In the genomic region with DNA sequence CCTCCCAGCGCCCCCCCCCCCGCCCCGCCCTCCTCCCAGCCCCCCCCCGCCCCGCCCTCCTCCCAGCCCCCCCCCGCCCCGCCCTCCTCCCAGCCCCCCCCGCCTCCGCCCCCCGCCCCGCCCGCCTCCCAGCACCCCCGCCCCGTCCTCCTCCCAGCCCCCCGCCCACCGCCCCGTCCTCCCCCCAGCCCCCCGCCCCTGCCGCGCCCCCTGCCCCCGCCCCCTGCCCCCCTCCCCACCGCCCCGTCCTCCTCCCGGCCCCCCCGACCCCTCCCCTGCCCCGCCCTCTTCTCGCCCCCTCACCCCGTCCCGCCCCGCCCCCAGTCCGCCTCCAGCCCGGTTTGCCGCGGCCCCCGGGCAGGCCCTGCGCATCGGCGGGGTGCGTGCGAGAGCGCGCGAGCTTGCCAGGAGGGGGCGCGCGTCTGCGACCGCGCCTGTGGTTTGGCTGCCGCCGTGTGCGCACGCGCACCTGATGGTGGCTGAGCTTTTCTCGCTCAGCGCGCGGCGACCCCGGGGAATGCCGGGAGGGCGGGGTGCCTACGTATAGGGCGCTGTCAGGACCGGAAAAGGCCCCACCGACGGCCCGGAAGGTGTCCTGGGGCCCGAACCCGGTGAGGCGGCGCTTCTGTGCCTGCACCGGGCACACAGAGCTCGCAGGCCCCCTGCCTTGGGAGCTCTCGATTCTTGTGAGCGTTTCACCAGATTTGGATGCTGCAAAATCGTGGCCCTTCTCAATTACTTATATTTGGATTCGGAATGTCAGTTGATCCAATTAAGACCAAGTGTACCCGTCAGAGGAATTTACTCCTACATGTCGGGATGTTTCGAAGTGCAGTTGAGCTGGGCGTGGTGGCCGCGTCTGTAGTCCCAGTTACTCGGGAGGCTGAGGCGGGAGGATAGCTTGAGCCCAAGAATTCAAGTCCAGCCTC, we compare ENCODE assay signal across 8 cellular contexts. TPM values are rescaled to one million over a fixed set of nuclear protein-coding genes. Genes with fewer than 3 reads are reported as not detected.
DNase-seq lines count a peak whose midpoint lies in the region; ATAC-seq and TF ChIP-seq lines count a peak whose summit lies in the region.

No MANE protein-coding gene starts in this region.

- peaks cover 4% of the 10 kb centered on the region for H4K20me1 ChIP-seq in osteoblast (ENCODE audit: insufficient read depth, low read length)

- peak; percentile 98 for DNase-seq in GM12865 (ENCODE audit: low read depth)
- peak; percentile 52 for DNase-seq in NCI-H1092 (lab: John Stamatoyannopoulos, UW)
- DNase-seq in SK-N-MC (ENCODE audit: low read depth, low spot score), result peak; percentile 63
- peak; percentile 94 for DNase-seq in glutamatergic neuron
- DNase-seq in osteoblast (ENCODE audit: insufficient read length, low spot score, missing footprints), result peak; percentile 99
- peak; percentile 96 for DNase-seq in testis

- peaks cover 21% of the 10 kb centered on the region for H3K4me1 Mint-ChIP-seq in activated naive CD4-positive, alpha-beta T cell treated with anti-CD3 and anti-CD28 coated beads, Interleukin-2, amount 50 U/mL, for 24 hours
- peaks cover 7% of the 10 kb centered on the region for H3K4me1 Mint-ChIP-seq in glutamatergic neuron (ENCODE audit: low read depth, unreplicated experiment)

- WGBS in testis, 2 donors, result 6 to 9% methylated on average over 9 to 21 of the region's 86 CpGs

- H2AFZ ChIP-seq in osteoblast (ENCODE audit: low read length), result peak overlapping the region; percentile 93

- H3K9me3 ChIP-seq in SK-N-MC (ENCODE audit: low read depth, low read length), result no peaks in the 10 kb centered on the region
- H3K9me3 ChIP-seq in osteoblast (ENCODE audit: low read depth, low read length), result no peaks in the 10 kb centered on the region
- H3K9me3 ChIP-seq in testis, result no peaks in the 10 kb centered on the region

- H3K9me3 Mint-ChIP-seq in activated naive CD4-positive, alpha-beta T cell treated with anti-CD3 and anti-CD28 coated beads, Interleukin-2, amount 50 U/mL, for 24 hours, result no peaks in the 10 kb centered on the region
- H3K9me3 Mint-ChIP-seq in glutamatergic neuron (ENCODE audit: unreplicated experiment), result peaks cover 6% of the 10 kb centered on the region

- H3K27me3 ChIP-seq in osteoblast (ENCODE audit: insufficient read depth, low read length) (peaks cover 4% of the 10 kb centered on the region), testis (no peaks in the 10 kb centered on the region)

- TF ChIP-seq POLR2A in testis (IDR thresholded peaks at IDR 0.05), result no peak

- no peaks in the 10 kb centered on the region for H3K27me3 Mint-ChIP-seq in activated naive CD4-positive, alpha-beta T cell treated with anti-CD3 and anti-CD28 coated beads, Interleukin-2, amount 50 U/mL, for 24 hours
- peaks cover 3% of the 10 kb centered on the region for H3K27me3 Mint-ChIP-seq in glutamatergic neuron (ENCODE audit: unreplicated experiment)

- peaks cover 11% of the 10 kb centered on the region for H3K79me2 ChIP-seq in osteoblast (ENCODE audit: insufficient read depth, low read length)

- H3K4me2 ChIP-seq in osteoblast (ENCODE audit: insufficient read depth, low read length), result peak overlapping the region; percentile 88

- H3K4me1 ChIP-seq in osteoblast (ENCODE audit: insufficient read depth, low read length) (peaks cover 11% of the 10 kb centered on the region), testis (peaks cover 32% of the 10 kb centered on the region)

- TF ChIP-seq CTCF in GM12865 (IDR thresholded peaks at IDR 0.05; ENCODE audit: insufficient read depth, low read depth, low read length, missing control alignments) (peak; percentile 85), glutamatergic neuron (IDR thresholded peaks at IDR 0.05; ENCODE audit: partially characterized antibody, unreplicated experiment) (peak; percentile 74), osteoblast (IDR thresholded peaks at IDR 0.05; ENCODE audit: extremely low read depth, low read depth, low read length) (peak; percentile 43), testis (IDR thresholded peaks at IDR 0.05) (peak; percentile 60 to 85 (median 76))

- H3K27ac Mint-ChIP-seq in activated naive CD4-positive, alpha-beta T cell treated with anti-CD3 and anti-CD28 coated beads, Interleukin-2, amount 50 U/mL, for 24 hours, result peak overlapping the region; percentile 93
- H3K27ac Mint-ChIP-seq in glutamatergic neuron (ENCODE audit: unreplicated experiment), result peak overlapping the region; percentile 52

- peaks cover 5% of the 10 kb centered on the region for H3K36me3 Mint-ChIP-seq in activated naive CD4-positive, alpha-beta T cell treated with anti-CD3 and anti-CD28 coated beads, Interleukin-2, amount 50 U/mL, for 24 hours
- H3K36me3 Mint-ChIP-seq in glutamatergic neuron (ENCODE audit: unreplicated experiment), result peaks cover 4% of the 10 kb centered on the region

- ATAC-seq in HG02623 (IDR thresholded peaks at IDR 0.05; ENCODE audit: unreplicated experiment), result peak; percentile 73

- intact Hi-C loops in testis (cut with DNase I; ENCODE audit: low total_unique reads), result no loop called here

- H3K36me3 ChIP-seq in SK-N-MC (ENCODE audit: insufficient read depth, low read length), result peaks cover 5% of the 10 kb centered on the region; the same call in 1 of the 2 replicates
- H3K36me3 ChIP-seq in osteoblast (ENCODE audit: insufficient read depth, low read length), result no peaks in the 10 kb centered on the region
- H3K36me3 ChIP-seq in testis (ENCODE audit: low read depth, missing control alignments), result no peaks in the 10 kb centered on the region

- H3K9ac ChIP-seq in SK-N-MC (ENCODE audit: insufficient read length), result peak overlapping the region; percentile 76

- H3K4me3 Mint-ChIP-seq in activated naive CD4-positive, alpha-beta T cell treated with anti-CD3 and anti-CD28 coated beads, Interleukin-2, amount 50 U/mL, for 24 hours, result peak overlapping the region; percentile 89
- peak overlapping the region; percentile 74 for H3K4me3 Mint-ChIP-seq in glutamatergic neuron (ENCODE audit: unreplicated experiment)

- H3K4me3 ChIP-seq in GM12865 (ENCODE audit: low read depth, low read length) (peak overlapping the region; percentile 84), SK-N-MC (peak overlapping the region; percentile 83), osteoblast (ENCODE audit: insufficient read depth, low read length) (peak overlapping the region; percentile 76), testis (peak overlapping the region; percentile 67 to 69)

- H3K27ac ChIP-seq in SK-N-MC (peak overlapping the region; percentile 92), osteoblast (ENCODE audit: low read depth, low read length) (peak overlapping the region; percentile 67), testis (peak overlapping the region; percentile 85 to 91)

RNA-seq across cellular contexts. Expression of a gene that starts 0.5 kb away (rescaled TPM):
- total RNA-seq in glutamatergic neuron (ENCODE audit: unreplicated experiment) (36.6 TPM), osteoblast (29.0 and 29.2 TPM in 2 replicates), testis (100 to 1,000 TPM; 111 to 175 TPM)
- polyA plus RNA-seq in testis (ENCODE audit: insufficient read depth, low read depth, low replicate concordance), result 62.0 TPM

RNA-seq across cellular contexts. Expression of a gene that starts 36.1 kb away (rescaled TPM):
- total RNA-seq in glutamatergic neuron (ENCODE audit: unreplicated experiment) (4.0 TPM), osteoblast (274 and 297 TPM in 2 replicates), testis (10 to 100 TPM; 68.7 to 92.5 TPM)
- polyA plus RNA-seq in testis (ENCODE audit: insufficient read depth, low read depth, low replicate concordance), result 42.8 TPM

RNA-seq across cellular contexts. Expression of a gene that starts 44.2 kb away (rescaled TPM):
- total RNA-seq in glutamatergic neuron (ENCODE audit: unreplicated experiment) (12.7 TPM), osteoblast (12.7 and 21.4 TPM in 2 replicates), testis (10 to 100 TPM; 43.1 to 46.5 TPM)
- polyA plus RNA-seq in testis (ENCODE audit: insufficient read depth, low read depth, low replicate concordance), result 25.4 TPM

Comparison
In these comparisons a context has a peak if more than half of its experiments do, and no peak if none do; other contexts are left out.
1. Peak in every context shown above with its lines: DNase-seq, ATAC-seq, H3K4me3 ChIP-seq and H3K27ac ChIP-seq.
2. RNA of a gene that starts 36.1 kb away (total RNA-seq): 274 to 297 TPM in osteoblast and 68.7 to 92.5 TPM in testis; 4.0 TPM in glutamatergic neuron (single experiment); every median in the first group is over 10 times any median in the second.